ENCODE assay signal across 8 cellular contexts in genomic region chr3:53161820-53162671, GRCh38. TPM values are rescaled to one million over a fixed set of nuclear protein-coding genes. Genes with fewer than 3 reads are reported as not detected.
DNase-seq lines count a peak whose midpoint lies in the region; ATAC-seq and TF ChIP-seq lines count a peak whose summit lies in the region.

No MANE protein-coding gene starts in this region.

- H3K9ac ChIP-seq in fibroblast of lung (ENCODE audit: insufficient read depth, low read length), result peak overlapping the region; percentile 79

- peak overlapping the region; percentile 67 for H3K4me2 ChIP-seq in fibroblast of lung (ENCODE audit: extremely low read depth, insufficient read depth, low read length)
- H3K4me2 ChIP-seq in osteoblast (ENCODE audit: insufficient read depth, low read length), result peak overlapping the region; percentile 84

- ATAC-seq in GM21723 (IDR thresholded peaks at IDR 0.05; ENCODE audit: unreplicated experiment), result no peak

- H3K27ac ChIP-seq in fibroblast of lung (ENCODE audit: insufficient read depth, low read length) (no peak overlapping the region), osteoblast (ENCODE audit: low read depth, low read length) (no peak overlapping the region)

- peak; percentile 14 for DNase-seq in NCI-H1105 treated with DMSO at 0.1 percent for 48 hours (lab: John Stamatoyannopoulos, UW)
- no peak for DNase-seq in NCI-H1105 (lab: John Stamatoyannopoulos, UW)
- peak; percentile 42 for DNase-seq in NAMALWA (ENCODE audit: low spot score)
- peak; percentile 66 for DNase-seq in activated CD8-positive, alpha-beta memory T cell treated with anti-CD3 and anti-CD28 coated beads, Interleukin-2, amount 50 U/mL, for 48 hours
- peak in 1 of 2 donors; percentile 36 for DNase-seq in fibroblast of lung (ENCODE audit: low read depth in 2 of 2)
- DNase-seq in osteoblast (ENCODE audit: insufficient read length, low spot score, missing footprints), result peak; percentile 95
- DNase-seq in NCI-H2196 (lab: John Stamatoyannopoulos, UW; ENCODE audit: unreplicated experiment), result no peak

- no peak for TF ChIP-seq CTCF in fibroblast of lung (conservative IDR thresholded peaks at IDR 0.05 in 1 of 2, IDR thresholded peaks at IDR 0.05 in 1 of 2; ENCODE audit: low read depth in 1 of 2, low read length in 2 of 2)
- no peak for TF ChIP-seq CTCF in osteoblast (IDR thresholded peaks at IDR 0.05; ENCODE audit: extremely low read depth, low read depth, low read length)

- peak overlapping the region; percentile 56 to 88 (median 85) for H3K4me3 ChIP-seq in fibroblast of lung (replicated peaks in 1 of 4; ENCODE audit: control extremely low read depth in 1 of 4, insufficient read depth in 1 of 4, low read depth in 3 of 4, low read length in 4 of 4)
- H3K4me3 ChIP-seq in osteoblast (ENCODE audit: insufficient read depth, low read length), result peak overlapping the region; percentile 88

- no peaks in the 10 kb centered on the region for H3K9me3 ChIP-seq in fibroblast of lung (ENCODE audit: control insufficient read depth, insufficient read depth, low read depth, low read length)
- H3K9me3 ChIP-seq in osteoblast (ENCODE audit: low read depth, low read length), result no peaks in the 10 kb centered on the region

- no peaks in the 10 kb centered on the region for H3K36me3 ChIP-seq in fibroblast of lung (ENCODE audit: control insufficient read depth, insufficient read depth, low read length)
- H3K36me3 ChIP-seq in osteoblast (ENCODE audit: insufficient read depth, low read length), result no peaks in the 10 kb centered on the region

- H2AFZ ChIP-seq in fibroblast of lung (ENCODE audit: low read length) (no peak overlapping the region), osteoblast (ENCODE audit: low read length) (peak overlapping the region; percentile 51)

- H3K79me2 ChIP-seq in fibroblast of lung (ENCODE audit: control insufficient read depth, insufficient read depth, low read length), result peaks cover 13% of the 10 kb centered on the region
- H3K79me2 ChIP-seq in osteoblast (ENCODE audit: insufficient read depth, low read length), result peaks cover 21% of the 10 kb centered on the region

- H3K4me1 ChIP-seq in fibroblast of lung (ENCODE audit: control insufficient read depth, extremely low read depth, insufficient read depth, low read length), result peaks cover 20% of the 10 kb centered on the region
- H3K4me1 ChIP-seq in osteoblast (ENCODE audit: insufficient read depth, low read length), result peaks cover 29% of the 10 kb centered on the region

- H4K20me1 ChIP-seq in fibroblast of lung (ENCODE audit: control insufficient read depth, extremely low read depth, insufficient read depth, low read length) (no peaks in the 10 kb centered on the region), osteoblast (ENCODE audit: insufficient read depth, low read length) (peaks cover 5% of the 10 kb centered on the region)

- H3K27me3 ChIP-seq in fibroblast of lung (ENCODE audit: control insufficient read depth, insufficient read depth, low read length), result peaks cover 4% of the 10 kb centered on the region
- no peaks in the 10 kb centered on the region for H3K27me3 ChIP-seq in osteoblast (ENCODE audit: insufficient read depth, low read length)

RNA-seq across cellular contexts. Expression of gene PRKCD, which starts 1.0 kb away (rescaled TPM):
- 1.0 and 3.8 TPM in 2 replicates for total RNA-seq in fibroblast of lung
- 21.2 and 23.2 TPM in 2 replicates for polyA plus RNA-seq in fibroblast of lung
- polyA plus RNA-seq in fibroblast of lung (2012), result 15.7 and 16.8 TPM in 2 replicates
- 22.1 and 26.2 TPM in 2 replicates for polyA minus RNA-seq in fibroblast of lung (ENCODE audit: low replicate concordance)
- total RNA-seq in osteoblast, result 1.8 and 2.2 TPM in 2 replicates

RNA-seq across cellular contexts. Expression of gene RFT1, which starts 31.8 kb away (rescaled TPM):
- total RNA-seq in fibroblast of lung (9.0 and 9.7 TPM in 2 replicates), osteoblast (11.9 and 12.7 TPM in 2 replicates)
- 20.5 and 25.2 TPM in 2 replicates for polyA plus RNA-seq in fibroblast of lung
- polyA plus RNA-seq in fibroblast of lung (2012), result 18.2 and 25.3 TPM in 2 replicates
- 60.2 and 86.6 TPM in 2 replicates for polyA minus RNA-seq in fibroblast of lung (ENCODE audit: low replicate concordance)

Comparison
In these comparisons a context has a peak if more than half of its experiments do, and no peak if none do; other contexts are left out.
1. DNase-seq: peak in NCI-H1105 treated with DMSO at 0.1 percent for 48 hours (single experiment), NAMALWA (single experiment), activated CD8-positive, alpha-beta memory T cell treated with anti-CD3 and anti-CD28 coated beads, Interleukin-2, amount 50 U/mL, for 48 hours (single experiment) and osteoblast (single experiment); none in NCI-H1105 (single experiment) and NCI-H2196 (single experiment).